ENCODE assay signal across 8 cellular contexts in genomic region chr7:131522325-131522920, GRCh38. TPM values are rescaled to one million over a fixed set of nuclear protein-coding genes. Genes with fewer than 3 reads are reported as not detected.
DNase-seq lines count a peak whose midpoint lies in the region; ATAC-seq and TF ChIP-seq lines count a peak whose summit lies in the region.

No MANE protein-coding gene starts in this region.

- no peaks in the 10 kb centered on the region for H4K20me1 ChIP-seq in Loucy (ENCODE audit: insufficient read depth, low read length, poor library complexity, severe bottlenecking)

- peak overlapping the region; percentile 3 for H3K4me2 ChIP-seq in Loucy (ENCODE audit: low read depth, low read length, poor library complexity, severe bottlenecking)

- H3K9me3 ChIP-seq in Loucy (ENCODE audit: insufficient read depth, low read depth, low read length) (no peaks in the 10 kb centered on the region), duodenal mucosa (ENCODE audit: control insufficient read depth in 1 of 2, low read length in 2 of 2) (no peaks in the 10 kb centered on the region), gastrocnemius medialis (no peaks in the 10 kb centered on the region), BE2C (no peaks in the 10 kb centered on the region)

- no peak overlapping the region for H3K9ac ChIP-seq in Loucy (ENCODE audit: low read depth, low read length, poor library complexity, severe bottlenecking)
- no peak overlapping the region for H3K9ac ChIP-seq in duodenal mucosa (ENCODE audit: low read depth in 1 of 2, low read length in 2 of 2)

- H3K27ac ChIP-seq in duodenal mucosa (ENCODE audit: low read depth, low read length): no peak overlapping the region
- H3K27ac ChIP-seq in gastrocnemius medialis: peak overlapping the region; percentile 62 to 72 (median 68)

- peak; percentile 61 for ATAC-seq in GM21423 (IDR thresholded peaks at IDR 0.05; ENCODE audit: unreplicated experiment)
- ATAC-seq in gastrocnemius medialis: peak in 1 of 2 donors; percentile 21

- H3K9me2 ChIP-seq in Loucy (replicated peaks; ENCODE audit: low read depth, low read length): no peaks in the 10 kb centered on the region

- DNase-seq in gastrocnemius medialis (no peak), BE2C (no peak), NCI-H524 (lab: John Stamatoyannopoulos, UW) (no peak)
- DNase-seq in activated naive CD4-positive, alpha-beta T cell treated with anti-CD3 and anti-CD28 coated beads, Interleukin-2, amount 50 U/mL, for 16 hours: no peak
- no peak for DNase-seq in activated CD4-positive, CD25-positive, alpha-beta regulatory T cell treated with anti-CD3 and anti-CD28 coated beads, Interleukin-2, amount 50 U/mL, for 72 hours

- TF ChIP-seq CTCF in Loucy (conservative IDR thresholded peaks at IDR 0.05; ENCODE audit: low read length) (no peak), gastrocnemius medialis (IDR thresholded peaks at IDR 0.05 in 4 of 5, conservative IDR thresholded peaks at IDR 0.05 in 1 of 5) (no peak), BE2C (IDR thresholded peaks at IDR 0.05; ENCODE audit: low read depth, low read length) (no peak)

- intact Hi-C loops in gastrocnemius medialis (cut with DNase I; ENCODE audit: low total_unique reads): no loop called here

- no peaks in the 10 kb centered on the region for H3F3A ChIP-seq in Loucy (ENCODE audit: low read depth)

- H3K79me2 ChIP-seq in Loucy (ENCODE audit: insufficient read depth, low read length): no peaks in the 10 kb centered on the region

- no peak for TF ChIP-seq POLR2A in gastrocnemius medialis (IDR thresholded peaks at IDR 0.05)

- no peaks in the 10 kb centered on the region for H3K36me3 ChIP-seq in Loucy (ENCODE audit: insufficient read depth, low read length)
- no peaks in the 10 kb centered on the region for H3K36me3 ChIP-seq in duodenal mucosa (ENCODE audit: control insufficient read depth in 1 of 2, insufficient read depth in 2 of 2, low read length in 2 of 2)
- no peaks in the 10 kb centered on the region for H3K36me3 ChIP-seq in gastrocnemius medialis
- H3K36me3 ChIP-seq in BE2C: no peaks in the 10 kb centered on the region

- H2AFZ ChIP-seq in Loucy (ENCODE audit: low read length): peak overlapping the region; percentile 9; the same call in 1 of the 2 replicates

- H3K4me3 ChIP-seq in Loucy (ENCODE audit: low read length, poor library complexity, severe bottlenecking) (no peak overlapping the region), duodenal mucosa (ENCODE audit: low read depth in 1 of 2, low read length in 2 of 2) (peak overlapping the region; percentile 45 to 58), gastrocnemius medialis (no peak overlapping the region), BE2C (ENCODE audit: low read depth, low read length) (no peak overlapping the region)

- H3K4me1 ChIP-seq in Loucy (ENCODE audit: insufficient read depth, low read length, poor library complexity, severe bottlenecking) (no peaks in the 10 kb centered on the region), duodenal mucosa (ENCODE audit: control insufficient read depth in 1 of 2, insufficient read depth in 2 of 2, low read length in 2 of 2) (peaks cover 12 to 13% of the 10 kb centered on the region in 2 donors), gastrocnemius medialis (peaks cover 13 to 18% of the 10 kb centered on the region in 2 donors), BE2C (no peaks in the 10 kb centered on the region)

- H3K27me3 ChIP-seq in Loucy (ENCODE audit: insufficient read depth, low read length, poor library complexity, severe bottlenecking) (no peaks in the 10 kb centered on the region), duodenal mucosa (ENCODE audit: control insufficient read depth in 1 of 2, insufficient read depth in 2 of 2, low read length in 2 of 2) (no peaks in the 10 kb centered on the region), gastrocnemius medialis (no peaks in the 10 kb centered on the region), BE2C (no peaks in the 10 kb centered on the region)

- in situ Hi-C loops in gastrocnemius medialis (cut with MboI; ENCODE audit: low sequenced_read_pairs in 4 of 4): no loop called here

RNA-seq across cellular contexts. Expression of gene PODXL, which starts 34.0 kb away (rescaled TPM):
- 10 to 100 TPM in 3 of 4 donors, 1 to 10 TPM in 1; 7.9 to 21.3 (median 13.2) TPM for total RNA-seq in gastrocnemius medialis
- polyA plus RNA-seq in BE2C (2012; ENCODE audit: insufficient read depth, insufficient read length, low read depth): 0.56 TPM

Comparison
In these comparisons a context has a peak if more than half of its experiments do, and no peak if none do; other contexts are left out.
1. H3K4me3 ChIP-seq: peak in duodenal mucosa (2 of 2); none in Loucy (single experiment), gastrocnemius medialis (0 of 4) and BE2C (single experiment).